Comparison of ENCODE assay signal across 11 cellular contexts in the genomic region with DNA sequence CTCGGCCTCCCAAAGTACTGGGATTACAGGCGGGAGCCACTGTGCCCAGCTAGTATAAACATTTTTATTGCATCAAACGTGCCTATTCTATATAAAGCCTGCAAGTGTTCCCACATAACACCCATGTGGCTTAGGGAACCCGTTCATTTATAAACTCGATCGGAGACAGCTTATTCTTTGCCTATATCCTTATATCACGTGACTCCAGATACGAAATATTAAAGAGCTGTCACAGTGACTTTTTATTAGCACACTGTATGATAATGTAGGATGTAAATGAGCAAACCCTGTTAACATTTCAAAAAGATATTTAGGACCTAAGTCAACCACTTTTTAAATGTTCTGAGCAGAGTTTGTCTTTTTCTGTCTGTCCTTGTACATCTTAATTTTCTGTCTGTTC.
"Had no signal": no experiment of that assay in that cellular context is flagged by ENCODE, and none has a peak within 500 bp of the region (broad histone marks: within the 10 kb centered on the region; RNA-seq: fewer than 3 reads in every experiment).

No MANE protein-coding gene starts in this region.

- H3K4me1 ChIP-seq: HAP-1 had no signal

- H2AFZ ChIP-seq: GM23248, GM23338 had no signal

- H3K9ac ChIP-seq: GM23248 had no signal

- H3K27ac ChIP-seq: GM23248 had no signal

- H3K4me1 Mint-ChIP-seq: GM23338, H9 had no signal

- H3K4me3 Mint-ChIP-seq: GM23338, H9, HFFc6 had no signal

- FAIRE-seq: H1, H54 had no signal

- H3K4me2 ChIP-seq: GM23338 had no signal

- H3K36me3 ChIP-seq: HAP-1 had no signal

- H3K4me3 ChIP-seq: GM23248, GM23338, HAP-1 had no signal

- H3K27ac Mint-ChIP-seq: GM23338, H9, HFFc6 had no signal

- H3K9me3 ChIP-seq: HAP-1 had no signal

- DNase-seq: GM23248, GOT3, H7, H9, HCEC 1CT, HFFc6 had no signal

- ATAC-seq: GM23338, HCT116 had no signal
